27 cellular contexts compared by ENCODE assay signal in the genomic region with DNA sequence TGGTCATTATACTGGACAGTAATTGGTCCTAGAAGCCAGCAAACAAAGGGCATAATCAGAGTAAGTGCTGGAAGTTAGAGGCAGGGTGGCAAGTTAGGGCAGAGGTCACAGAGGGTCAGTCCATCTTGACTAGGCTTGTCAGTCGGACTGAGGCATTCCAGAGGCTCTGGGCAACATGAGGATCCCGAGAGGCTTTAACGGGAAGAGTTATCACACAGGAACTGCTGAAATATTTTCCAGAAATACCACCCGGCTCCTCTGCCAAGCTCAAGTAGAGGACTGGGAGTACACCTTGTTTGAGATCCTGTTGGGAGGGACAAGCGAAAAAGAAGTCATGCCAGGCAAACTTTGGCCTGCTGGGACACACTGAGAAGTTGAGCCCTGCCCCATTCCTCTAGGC. TPM values are rescaled to one million over a fixed set of nuclear protein-coding genes. Genes with fewer than 3 reads are reported as not detected.
DNase-seq lines count a peak whose midpoint lies in the region; ATAC-seq, FAIRE-seq and TF ChIP-seq lines count a peak whose summit lies in the region.
"Had no signal": no experiment of that assay in that cellular context is flagged by ENCODE, and none has a peak within 500 bp of the region (broad histone marks: within the 10 kb centered on the region; RNA-seq: fewer than 3 reads in every experiment).

No MANE protein-coding gene starts in this region.

- H3K27me3 ChIP-seq in right cardiac atrium (ENCODE audit: control insufficient read depth, insufficient read depth) (no peaks in the 10 kb centered on the region), right atrium auricular region (no peaks in the 10 kb centered on the region), K562 (ENCODE audit: control insufficient read depth in 2 of 2, insufficient read depth in 2 of 2, low read length in 2 of 2) (peaks cover 0 to 6% of the 10 kb centered on the region in 2 experiments; a peak in 1 of 5 replicates), osteoblast (ENCODE audit: insufficient read depth, low read length) (no peaks in the 10 kb centered on the region)
- H3K27me3 ChIP-seq: BE2C; BLaER1 treated with 17β-estradiol and CSF1 and Interleukin-3, amounts not matched to agents 10 nM and 100 nM had no signal

- CTCF ChIA-PET in K562 (lab: Yijun Ruan, JAX; ENCODE audit: low intra/inter-chr PET ratio): no interaction called here

- H3K9ac ChIP-seq in K562 (ENCODE audit: insufficient read depth in 1 of 2, low read depth in 2 of 2, low read length in 2 of 2): no peak overlapping the region
- H3K9ac ChIP-seq: BLaER1 treated with 17β-estradiol and CSF1 and Interleukin-3, amounts not matched to agents 10 nM and 100 nM had no signal

- no peak for FAIRE-seq in K562 (lab: Jason Lieb, UNC)
- FAIRE-seq: A549, D721Med, GM12878, GM19239, H54 had no signal

- no peaks in the 10 kb centered on the region for H3K79me2 ChIP-seq in K562 (ENCODE audit: control insufficient read depth, insufficient read depth, low read length)
- no peaks in the 10 kb centered on the region for H3K79me2 ChIP-seq in osteoblast (ENCODE audit: insufficient read depth, low read length)

- no peak for TF ChIP-seq RAD21 in K562 (CRISPR knock-in tag; conservative IDR thresholded peaks at IDR 0.05 in 1 of 2, IDR thresholded peaks at IDR 0.05 in 1 of 2)

- POLR2A ChIA-PET in K562 (lab: Yijun Ruan, JAX): interaction anchor here (0.6 kb wide), 1 partner anchor 21 kb away, joined by 3 read pairs; no protein-coding TSS in a partner anchor

- no peaks in the 10 kb centered on the region for H3K36me3 ChIP-seq in right atrium auricular region
- no peaks in the 10 kb centered on the region for H3K36me3 ChIP-seq in K562 (ENCODE audit: control insufficient read depth, insufficient read depth, low read length)
- H3K36me3 ChIP-seq in osteoblast (ENCODE audit: insufficient read depth, low read length): no peaks in the 10 kb centered on the region
- H3K36me3 ChIP-seq: BE2C; BLaER1 treated with 17β-estradiol and CSF1 and Interleukin-3, amounts not matched to agents 10 nM and 100 nM; HAP-1 had no signal

- BruUV-seq in K562 (replicated peaks; lab: Mats Ljungman, UMichigan): no TSS peak

- H3K27ac ChIP-seq in right cardiac atrium (ENCODE audit: low read length): no peak overlapping the region
- no peak overlapping the region for H3K27ac ChIP-seq in right atrium auricular region
- no peak overlapping the region for H3K27ac ChIP-seq in K562 (ENCODE audit: extremely low read depth, low read depth, low read length)
- H3K27ac ChIP-seq in osteoblast (ENCODE audit: low read depth, low read length): no peak overlapping the region
- H3K27ac ChIP-seq: A549; BLaER1 treated with 17β-estradiol and CSF1 and Interleukin-3, amounts not matched to agents 10 nM and 100 nM had no signal

- 49% methylated on average over 5 of the region's 5 CpGs for WGBS in right cardiac atrium
- WGBS in K562 (ENCODE audit: insufficient coverage, low coverage, missing lambda C conversion rate): 24% methylated on average over 5 of the region's 5 CpGs

- intact Hi-C loops in Right ventricle myocardium superior (cut with DNase I) (no loop called here), right cardiac atrium (cut with DNase I) (no loop called here), left ventricle myocardium superior (cut with micrococcal nuclease) (no loop called here), K562 (cut with micrococcal nuclease) (no loop called here)

- no peak for TF ChIP-seq EP300 in K562 (IDR thresholded peaks at IDR 0.05; ENCODE audit: low read length)

- H3K4me1 ChIP-seq in right cardiac atrium (ENCODE audit: control insufficient read depth, insufficient read depth, low read length) (no peaks in the 10 kb centered on the region), right atrium auricular region (no peaks in the 10 kb centered on the region), K562 (replicated peaks in 1 of 2; ENCODE audit: control insufficient read depth in 2 of 2, insufficient read depth in 2 of 2, low read length in 2 of 2) (peaks cover 0 to 3% of the 10 kb centered on the region in 2 experiments; a peak in 2 of 5 replicates), osteoblast (ENCODE audit: insufficient read depth, low read length) (peaks cover 6% of the 10 kb centered on the region)
- H3K4me1 ChIP-seq: BE2C, HAP-1 had no signal

- TF ChIP-seq CTCF in right atrium auricular region (IDR thresholded peaks at IDR 0.05): no peak
- no peak for TF ChIP-seq CTCF in K562 (IDR thresholded peaks at IDR 0.05 in 2 of 3, conservative IDR thresholded peaks at IDR 0.05 in 1 of 3; ENCODE audit: insufficient read depth in 2 of 3, low read depth in 1 of 3, low read length in 3 of 3)
- no peak for TF ChIP-seq CTCF in osteoblast (IDR thresholded peaks at IDR 0.05; ENCODE audit: extremely low read depth, low read depth, low read length)

- ATAC-seq in Right ventricle myocardium superior (ENCODE audit: poor library complexity) (peak; percentile 27), right cardiac atrium (no peak), left ventricle myocardium superior (peak; percentile 78), K562 (no peak), HG02759 (IDR thresholded peaks at IDR 0.05; ENCODE audit: unreplicated experiment) (no peak), GM21825 (IDR thresholded peaks at IDR 0.05; ENCODE audit: unreplicated experiment) (no peak)
- ATAC-seq: GM12878, GM23338 had no signal

- H3K4me3 ChIP-seq in right cardiac atrium (ENCODE audit: low read length) (no peak overlapping the region), right atrium auricular region (no peak overlapping the region), K562 (no peak overlapping the region), osteoblast (ENCODE audit: insufficient read depth, low read length) (no peak overlapping the region)
- H3K4me3 ChIP-seq: A549; BLaER1 treated with 17β-estradiol and CSF1 and Interleukin-3, amounts not matched to agents 10 nM and 100 nM; GM12878; GM23338; HAP-1 had no signal

- no peak for TF ChIP-seq POLR2A in K562 (conservative IDR thresholded peaks at IDR 0.05)

- no peak overlapping the region for H3K4me2 ChIP-seq in K562 (ENCODE audit: insufficient read depth, low read length)
- no peak overlapping the region for H3K4me2 ChIP-seq in osteoblast (ENCODE audit: insufficient read depth, low read length)
- H3K4me2 ChIP-seq: A549; BLaER1 treated with 17β-estradiol and CSF1 and Interleukin-3, amounts not matched to agents 10 nM and 100 nM; GM23338 had no signal

- H4K20me1 ChIP-seq in K562 (replicated peaks; ENCODE audit: control insufficient read depth, insufficient read depth, low read length) (no peaks in the 10 kb centered on the region), osteoblast (ENCODE audit: insufficient read depth, low read length) (no peaks in the 10 kb centered on the region)
- H4K20me1 ChIP-seq: BLaER1 treated with 17β-estradiol and CSF1 and Interleukin-3, amounts not matched to agents 10 nM and 100 nM had no signal

- H3K9me3 ChIP-seq in right cardiac atrium (ENCODE audit: control insufficient read depth, low read length): no peaks in the 10 kb centered on the region
- H3K9me3 ChIP-seq in right atrium auricular region: no peaks in the 10 kb centered on the region
- no peaks in the 10 kb centered on the region for H3K9me3 ChIP-seq in K562 (replicated peaks; ENCODE audit: control insufficient read depth, insufficient read depth, low read depth, low read length)
- no peaks in the 10 kb centered on the region for H3K9me3 ChIP-seq in osteoblast (ENCODE audit: low read depth, low read length)
- H3K9me3 ChIP-seq: A549; BE2C; BLaER1 treated with 17β-estradiol and CSF1 and Interleukin-3, amounts not matched to agents 10 nM and 100 nM; HAP-1 had no signal

- in situ Hi-C loops in K562 (cut with MboI): no loop called here

- DNase-seq in Right ventricle myocardium superior (no peak), right cardiac atrium (no peak), left ventricle myocardium superior (no peak), right atrium auricular region (ENCODE audit: low spot score) (no peak), K562 (ENCODE audit: extremely low read depth in 1 of 4, low spot score in 3 of 4) (no peak), osteoblast (ENCODE audit: insufficient read length, low spot score, missing footprints) (peak; percentile 3)
- DNase-seq: 8988T; ACHN; AML-193; BE2C; CD4-positive, alpha-beta T cell; CD8-positive, alpha-beta memory T cell; DMS 273 treated with DMSO at 0.1 percent for 48 hours; DMS79; EL; GDM1 had no signal

- H3K9me1 ChIP-seq in K562 (ENCODE audit: control insufficient read depth, insufficient read depth, low read length): no peaks in the 10 kb centered on the region

- H2AFZ ChIP-seq in K562 (ENCODE audit: low read depth, low read length) (peak overlapping the region; percentile 7; the same call in 1 of the 2 replicates), osteoblast (ENCODE audit: low read length) (no peak overlapping the region)
- H2AFZ ChIP-seq: GM23338 had no signal

RNA-seq across cellular contexts. Expression of a gene that starts 13.7 kb away (rescaled TPM):
- total RNA-seq in Right ventricle myocardium superior (0.62 TPM), right cardiac atrium (1 to 10 TPM in 3 of 4 donors, under 1 TPM in 1; 0.88 to 1.6 (median 1.1) TPM), left ventricle myocardium superior (0.79 TPM), right atrium auricular region (1 to 10 TPM in 1 of 2 donors, under 1 TPM in 1; 0.94 to 1.0 TPM), K562 (2014; rRNA removed) (0.04 TPM in 1 of 2 replicates, not detected in the other), K562 (2014; rRNA removed; fragmentation: Illumina TruSeq; extraction: Trizol) (not detected in 2 replicates), K562 (2015; rRNA removed; fragmentation: Illumina TruSeq; extraction: Trizol) (not detected in 2 replicates), K562 (2021) (0.22 TPM in 1 of 2 replicates, not detected in the other), osteoblast (0.72 and 1.5 TPM in 2 replicates)
- polyA plus RNA-seq in right cardiac atrium (1.00 TPM), K562 (2011; rRNA removed) (0.07 TPM in 1 of 2 replicates, not detected in the other), K562 (2014; fragmentation: Illumina TruSeq; extraction: Trizol) (0.06 TPM in 1 of 2 replicates, not detected in the other), K562 (2014; fragmentation: Nextera tagmentation; extraction: Ambion mirVana) (not detected), K562 (2014; rRNA removed) (not detected in 2 replicates)
- 0.32 TPM in 1 of 2 replicates, not detected in the other for total RNA-seq in K562 (2011; cell fraction: chromatin; rRNA removed; ENCODE audit: low replicate concordance)
- total RNA-seq in K562 (2011; cell fraction: nucleolus; rRNA removed): 0.33 TPM in 1 of 2 replicates, not detected in the other
- total RNA-seq in K562 (2011; cell fraction: nucleoplasm; rRNA removed): not detected in 2 replicates
- 0.03 and 0.24 TPM in 2 replicates for polyA plus RNA-seq in K562 (2011; cell fraction: cytosol; rRNA removed)
- 0.15 and 0.26 TPM in 2 replicates for polyA plus RNA-seq in K562 (2011; cell fraction: nucleus; rRNA removed)
- polyA plus RNA-seq in K562 (2012): 0.14 and 0.47 TPM in 2 replicates
- not detected in 2 replicates for polyA minus RNA-seq in K562 (2011; rRNA and poly(A)+ RNA removed)
- not detected in 2 replicates for polyA minus RNA-seq in K562 (2011; cell fraction: cytosol; rRNA and poly(A)+ RNA removed)
- polyA minus RNA-seq in K562 (2011; cell fraction: nucleus; rRNA and poly(A)+ RNA removed): 0.27 TPM in 1 of 2 replicates, not detected in the other

RNA-seq across cellular contexts. Expression of a gene that starts 13.8 kb away (rescaled TPM):
- total RNA-seq in Right ventricle myocardium superior: 2.2 TPM
- total RNA-seq in right cardiac atrium: 1 to 10 TPM; 3.4 to 4.5 (median 3.5) TPM
- polyA plus RNA-seq in right cardiac atrium: 3.4 TPM
- 4.4 TPM for total RNA-seq in left ventricle myocardium superior
- total RNA-seq in right atrium auricular region: 1 to 10 TPM in 1 of 2 donors, under 1 TPM in 1; 0.67 to 7.5 TPM
- total RNA-seq in K562 (2011; cell fraction: chromatin; rRNA removed; ENCODE audit: low replicate concordance): 7.3 and 16.7 TPM in 2 replicates
- 13.2 and 18.3 TPM in 2 replicates for total RNA-seq in K562 (2011; cell fraction: nucleolus; rRNA removed)
- 12.5 and 14.7 TPM in 2 replicates for total RNA-seq in K562 (2011; cell fraction: nucleoplasm; rRNA removed)
- total RNA-seq in K562 (2014; rRNA removed): 6.2 and 8.7 TPM in 2 replicates
- total RNA-seq in K562 (2014; rRNA removed; fragmentation: Illumina TruSeq; extraction: Trizol): 4.1 and 5.4 TPM in 2 replicates
- total RNA-seq in K562 (2015; rRNA removed; fragmentation: Illumina TruSeq; extraction: Trizol): 4.9 and 5.2 TPM in 2 replicates
- total RNA-seq in K562 (2021): 8.3 and 9.4 TPM in 2 replicates
- 15.2 and 16.6 TPM in 2 replicates for polyA plus RNA-seq in K562 (2011; rRNA removed)
- 25.8 and 38.2 TPM in 2 replicates for polyA plus RNA-seq in K562 (2011; cell fraction: cytosol; rRNA removed)
- 21.3 and 28.0 TPM in 2 replicates for polyA plus RNA-seq in K562 (2011; cell fraction: nucleus; rRNA removed)
- polyA plus RNA-seq in K562 (2012): 19.0 and 19.9 TPM in 2 replicates
- 6.3 and 6.4 TPM in 2 replicates for polyA plus RNA-seq in K562 (2014; fragmentation: Illumina TruSeq; extraction: Trizol)
- 1 to 10 TPM; 9.3 to 9.6 TPM for polyA plus RNA-seq in K562 (2014; fragmentation: Nextera tagmentation; extraction: Ambion mirVana)
- polyA plus RNA-seq in K562 (2014; rRNA removed): 7.4 and 11.0 TPM in 2 replicates
- 9.9 and 12.0 TPM in 2 replicates for polyA minus RNA-seq in K562 (2011; rRNA and poly(A)+ RNA removed)
- 10.9 and 13.3 TPM in 2 replicates for polyA minus RNA-seq in K562 (2011; cell fraction: cytosol; rRNA and poly(A)+ RNA removed)
- polyA minus RNA-seq in K562 (2011; cell fraction: nucleus; rRNA and poly(A)+ RNA removed): 6.1 and 8.8 TPM in 2 replicates
- 21.2 and 23.9 TPM in 2 replicates for total RNA-seq in osteoblast

RNA-seq across cellular contexts. Expression of a gene that starts 27.6 kb away (rescaled TPM):
- total RNA-seq in Right ventricle myocardium superior (149 TPM), right cardiac atrium (100 to 1,000 TPM; 102 to 131 (median 125) TPM), left ventricle myocardium superior (177 TPM), right atrium auricular region (100 to 1,000 TPM in 1 of 2 donors, 10 to 100 TPM in 1; 86.5 to 102 TPM), K562 (2014; rRNA removed) (49.7 and 54.8 TPM in 2 replicates), K562 (2014; rRNA removed; fragmentation: Illumina TruSeq; extraction: Trizol) (23.4 and 27.5 TPM in 2 replicates), K562 (2015; rRNA removed; fragmentation: Illumina TruSeq; extraction: Trizol) (52.5 and 53.3 TPM in 2 replicates), K562 (2021) (61.0 and 71.7 TPM in 2 replicates), osteoblast (135 and 177 TPM in 2 replicates)
- polyA plus RNA-seq in right cardiac atrium (71.7 TPM), K562 (2011; rRNA removed) (30.0 and 39.8 TPM in 2 replicates), K562 (2014; fragmentation: Illumina TruSeq; extraction: Trizol) (51.8 and 58.0 TPM in 2 replicates), K562 (2014; fragmentation: Nextera tagmentation; extraction: Ambion mirVana) (10 to 100 TPM; 23.9 to 28.6 TPM), K562 (2014; rRNA removed) (37.2 and 45.0 TPM in 2 replicates)
- total RNA-seq in K562 (2011; cell fraction: chromatin; rRNA removed; ENCODE audit: low replicate concordance): 88.3 and 100 TPM in 2 replicates
- total RNA-seq in K562 (2011; cell fraction: nucleolus; rRNA removed): 42.1 and 52.2 TPM in 2 replicates
- 63.2 and 85.9 TPM in 2 replicates for total RNA-seq in K562 (2011; cell fraction: nucleoplasm; rRNA removed)
- polyA plus RNA-seq in K562 (2011; cell fraction: cytosol; rRNA removed): 33.7 and 78.9 TPM in 2 replicates
- 57.2 and 111 TPM in 2 replicates for polyA plus RNA-seq in K562 (2011; cell fraction: nucleus; rRNA removed)
- polyA plus RNA-seq in K562 (2012): 62.1 and 62.5 TPM in 2 replicates
- 33.3 and 75.5 TPM in 2 replicates for polyA minus RNA-seq in K562 (2011; rRNA and poly(A)+ RNA removed)
- 41.6 and 65.3 TPM in 2 replicates for polyA minus RNA-seq in K562 (2011; cell fraction: cytosol; rRNA and poly(A)+ RNA removed)
- polyA minus RNA-seq in K562 (2011; cell fraction: nucleus; rRNA and poly(A)+ RNA removed): 26.1 and 26.7 TPM in 2 replicates

RNA-seq across cellular contexts. Expression of a gene that starts 34.1 kb away (rescaled TPM):
- 17.8 TPM for total RNA-seq in Right ventricle myocardium superior
- 10 to 100 TPM; 21.5 to 27.9 (median 25.9) TPM for total RNA-seq in right cardiac atrium
- 16.2 TPM for polyA plus RNA-seq in right cardiac atrium
- 21.4 TPM for total RNA-seq in left ventricle myocardium superior
- total RNA-seq in right atrium auricular region: 10 to 100 TPM; 10.4 to 15.3 TPM
- 18.5 and 26.2 TPM in 2 replicates for total RNA-seq in K562 (2011; cell fraction: chromatin; rRNA removed; ENCODE audit: low replicate concordance)
- total RNA-seq in K562 (2011; cell fraction: nucleolus; rRNA removed): 17.4 and 18.7 TPM in 2 replicates
- total RNA-seq in K562 (2011; cell fraction: nucleoplasm; rRNA removed): 15.6 and 20.5 TPM in 2 replicates
- 6.1 and 6.7 TPM in 2 replicates for total RNA-seq in K562 (2014; rRNA removed)
- 1.9 and 2.6 TPM in 2 replicates for total RNA-seq in K562 (2014; rRNA removed; fragmentation: Illumina TruSeq; extraction: Trizol)
- 2.1 and 3.6 TPM in 2 replicates for total RNA-seq in K562 (2015; rRNA removed; fragmentation: Illumina TruSeq; extraction: Trizol)
- total RNA-seq in K562 (2021): 6.8 and 6.9 TPM in 2 replicates
- 2.7 and 3.6 TPM in 2 replicates for polyA plus RNA-seq in K562 (2011; rRNA removed)
- 2.7 and 4.9 TPM in 2 replicates for polyA plus RNA-seq in K562 (2011; cell fraction: cytosol; rRNA removed)
- polyA plus RNA-seq in K562 (2011; cell fraction: nucleus; rRNA removed): 21.0 and 31.3 TPM in 2 replicates
- 4.8 and 6.7 TPM in 2 replicates for polyA plus RNA-seq in K562 (2012)
- polyA plus RNA-seq in K562 (2014; fragmentation: Illumina TruSeq; extraction: Trizol): 3.7 and 5.0 TPM in 2 replicates
- under 1 TPM; 0.14 to 0.22 TPM for polyA plus RNA-seq in K562 (2014; fragmentation: Nextera tagmentation; extraction: Ambion mirVana)
- polyA plus RNA-seq in K562 (2014; rRNA removed): 3.7 and 4.9 TPM in 2 replicates
- polyA minus RNA-seq in K562 (2011; rRNA and poly(A)+ RNA removed): 2.1 and 2.5 TPM in 2 replicates
- polyA minus RNA-seq in K562 (2011; cell fraction: cytosol; rRNA and poly(A)+ RNA removed): 2.4 and 2.9 TPM in 2 replicates
- 8.8 and 11.4 TPM in 2 replicates for polyA minus RNA-seq in K562 (2011; cell fraction: nucleus; rRNA and poly(A)+ RNA removed)
- 14.1 and 16.2 TPM in 2 replicates for total RNA-seq in osteoblast
- polyA plus RNA-seq: CD14-positive monocyte had no signal

RNA-seq across cellular contexts. Expression of a gene that starts 47.2 kb away (rescaled TPM):
- total RNA-seq in Right ventricle myocardium superior (19.6 TPM), right cardiac atrium (10 to 100 TPM; 19.2 to 22.9 (median 20.7) TPM), left ventricle myocardium superior (16.4 TPM), right atrium auricular region (10 to 100 TPM; 10.4 to 14.6 TPM), K562 (2014; rRNA removed) (9.0 and 14.3 TPM in 2 replicates), K562 (2014; rRNA removed; fragmentation: Illumina TruSeq; extraction: Trizol) (17.1 and 17.9 TPM in 2 replicates), K562 (2015; rRNA removed; fragmentation: Illumina TruSeq; extraction: Trizol) (9.9 and 10.6 TPM in 2 replicates), K562 (2021) (18.4 and 22.6 TPM in 2 replicates), osteoblast (11.8 and 15.9 TPM in 2 replicates)
- polyA plus RNA-seq in right cardiac atrium (16.8 TPM), K562 (2011; rRNA removed) (5.9 and 8.9 TPM in 2 replicates), K562 (2014; fragmentation: Illumina TruSeq; extraction: Trizol) (8.5 and 10.0 TPM in 2 replicates), K562 (2014; fragmentation: Nextera tagmentation; extraction: Ambion mirVana) (under 1 TPM; 0.41 to 0.66 TPM), K562 (2014; rRNA removed) (11.0 and 11.5 TPM in 2 replicates)
- total RNA-seq in K562 (2011; cell fraction: chromatin; rRNA removed; ENCODE audit: low replicate concordance): 23.9 and 33.5 TPM in 2 replicates
- total RNA-seq in K562 (2011; cell fraction: nucleolus; rRNA removed): 19.1 and 19.8 TPM in 2 replicates
- 14.8 and 21.1 TPM in 2 replicates for total RNA-seq in K562 (2011; cell fraction: nucleoplasm; rRNA removed)
- polyA plus RNA-seq in K562 (2011; cell fraction: cytosol; rRNA removed): 1.9 and 5.8 TPM in 2 replicates
- polyA plus RNA-seq in K562 (2011; cell fraction: nucleus; rRNA removed): 33.7 and 52.6 TPM in 2 replicates
- 11.7 and 21.7 TPM in 2 replicates for polyA plus RNA-seq in K562 (2012)
- polyA minus RNA-seq in K562 (2011; rRNA and poly(A)+ RNA removed): 3.9 and 8.4 TPM in 2 replicates
- polyA minus RNA-seq in K562 (2011; cell fraction: cytosol; rRNA and poly(A)+ RNA removed): 0.95 TPM in 1 of 2 replicates, not detected in the other
- 11.1 and 15.1 TPM in 2 replicates for polyA minus RNA-seq in K562 (2011; cell fraction: nucleus; rRNA and poly(A)+ RNA removed)

Comparison
In these comparisons a context has a peak if more than half of its experiments do, and no peak if none do; other contexts are left out.
1. ATAC-seq: peak in Right ventricle myocardium superior (single experiment) and left ventricle myocardium superior (single experiment); none in right cardiac atrium (0 of 2), K562 (single experiment), HG02759 (single experiment) and GM21825 (single experiment).